18 cellular contexts compared by ENCODE assay signal in the genomic region with DNA sequence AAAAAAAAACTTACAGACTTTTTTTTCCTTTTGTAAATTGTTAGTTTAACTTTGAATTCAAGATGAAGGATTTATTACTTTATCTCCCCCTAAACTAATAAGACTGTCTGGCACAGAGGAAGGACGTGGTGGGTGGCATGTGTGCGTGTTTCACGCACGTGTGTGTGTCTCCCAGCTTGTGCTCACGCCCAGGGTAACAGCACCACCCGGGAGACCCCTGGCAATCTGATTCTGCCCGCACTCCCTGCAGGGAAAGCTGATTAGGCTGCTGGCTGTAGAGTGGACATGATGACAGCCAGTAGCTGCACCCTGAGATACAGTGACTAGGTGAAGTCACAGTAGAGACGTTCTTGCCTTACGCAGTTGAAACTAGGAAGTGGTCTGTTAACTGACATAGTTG.
"Had no signal": no experiment of that assay in that cellular context is flagged by ENCODE, and none has a peak within 500 bp of the region (broad histone marks: within the 10 kb centered on the region; RNA-seq: fewer than 3 reads in every experiment).

No MANE protein-coding gene starts in this region.

- H3K9me3 ChIP-seq: prostate gland, right atrium auricular region, transverse colon, vagina had no signal

- FAIRE-seq: bronchial epithelial cell, keratinocyte, small intestine had no signal

- DNase-seq: activated CD4-positive, alpha-beta T cell treated with anti-CD3 and anti-CD28 coated beads for 1 hour; activated CD4-positive, alpha-beta T cell treated with anti-CD3 and anti-CD28 coated beads, Interleukin-2, amount 50 U/mL, for 1 hour; activated naive CD4-positive, alpha-beta T cell treated with anti-CD3 and anti-CD28 coated beads, Interleukin-2, amount 10 ng/mL, durations not matched to agents 7 days and 5 days; amygdala; cerebellar nuclear complex; cortex of kidney; naive thymus-derived CD8-positive, alpha-beta T cell; small intestine; stimulated activated CD4-positive, alpha-beta T cell treated with anti-CD3 and anti-CD28 coated beads, Interleukin-15, amount 100 ng/mL, for 24 hours; stimulated activated naive B cell treated with anti-CD40 and anti-IgM and Interleukin-4, amounts not matched to agents 10 μg/mL and 1 μg/mL and 100 μg/mL, for 72 hours; transverse colon had no signal

- H3K4me1 ChIP-seq: prostate gland, transverse colon, vagina had no signal

- H3K27ac ChIP-seq: epithelial cell of prostate, prostate gland, right atrium auricular region, transverse colon, vagina, VCaP had no signal

- H3K27me3 ChIP-seq: right atrium auricular region, transverse colon, vagina had no signal

- H3K4me3 ChIP-seq: prostate gland, right atrium auricular region, transverse colon, vagina had no signal

- ATAC-seq: naive thymus-derived CD8-positive, alpha-beta T cell; stimulated activated naive B cell treated with anti-CD40 and anti-IgM and Interleukin-4, amounts not matched to agents 10 μg/mL and 1 μg/mL and 100 μg/mL, for 72 hours had no signal
